ENCODE assay signal across 1 cellular context in genomic region chr12:131896080-131896810, GRCh38.
TF ChIP-seq lines count a peak whose summit lies in the region.

No MANE protein-coding gene starts in this region.

TF ChIP-seq in HepG2, 621 proteins besides CTCF, POLR2A, EP300 and RAD21 (continued from another document and continues in another):
- TF ChIP-seq ZFP37 (CRISPR knock-in tag; IDR thresholded peaks at IDR 0.05; ENCODE audit: borderline replicate concordance) = no peak
- peak; percentile 65 for TF ChIP-seq PAXIP1 (CRISPR knock-in tag; conservative IDR thresholded peaks at IDR 0.05)
- no peak for TF ChIP-seq SYNCRIP (IDR thresholded peaks at IDR 0.05; ENCODE audit: insufficient read depth, low read depth, low read length)
- TF ChIP-seq RFXANK (CRISPR knock-in tag; IDR thresholded peaks at IDR 0.05) = 0 out of 2 replicates have a peak, but pooled peaks have one; percentile 27
- TF ChIP-seq GABPA (IDR thresholded peaks at IDR 0.05; ENCODE audit: low read depth, low read length) = no peak
- no peak for TF ChIP-seq GABPA (CRISPR knock-in tag; IDR thresholded peaks at IDR 0.05; ENCODE audit: low read depth)
- TF ChIP-seq PAWR (CRISPR knock-in tag; IDR thresholded peaks at IDR 0.05; ENCODE audit: borderline replicate concordance) = no peak
- TF ChIP-seq FOXK2 (IDR thresholded peaks at IDR 0.05) = peak; percentile 64; the same call in 1 of the 2 replicates
- TF ChIP-seq ZNF720 (CRISPR knock-in tag; IDR thresholded peaks at IDR 0.05) = no peak
- no peak for TF ChIP-seq ZSCAN5A (CRISPR knock-in tag; IDR thresholded peaks at IDR 0.05; ENCODE audit: borderline replicate concordance)
- TF ChIP-seq ZNF3 (CRISPR knock-in tag; IDR thresholded peaks at IDR 0.05) = no peak
- peak; percentile 90 to 95 for TF ChIP-seq MAFK (conservative IDR thresholded peaks at IDR 0.05 in 1 of 2, IDR thresholded peaks at IDR 0.05 in 1 of 2; ENCODE audit: low read length in 2 of 2)
- no peak for TF ChIP-seq SIX1 (CRISPR knock-in tag; IDR thresholded peaks at IDR 0.05; ENCODE audit: borderline replicate concordance)
- TF ChIP-seq ZNF513 (CRISPR knock-in tag; conservative IDR thresholded peaks at IDR 0.05) = no peak
- TF ChIP-seq GATAD2A (CRISPR knock-in tag; IDR thresholded peaks at IDR 0.05) = peak; percentile 21; the same call in 1 of the 2 replicates
- no peak for TF ChIP-seq MATR3 (CRISPR knock-in tag; IDR thresholded peaks at IDR 0.05)
- TF ChIP-seq TBL1XR1 (IDR thresholded peaks at IDR 0.05; ENCODE audit: borderline replicate concordance, low read length, partially characterized antibody) = no peak
- no peak for TF ChIP-seq THAP7 (CRISPR knock-in tag; IDR thresholded peaks at IDR 0.05)
- peak; percentile 28 for TF ChIP-seq ZBTB33 (CRISPR knock-in tag; IDR thresholded peaks at IDR 0.05)
- TF ChIP-seq JUN (CRISPR knock-in tag; IDR thresholded peaks at IDR 0.05) = no peak
- no peak; the same call in 1 of the 2 replicates for TF ChIP-seq ZNF275 (CRISPR knock-in tag; IDR thresholded peaks at IDR 0.05; ENCODE audit: borderline replicate concordance)
- TF ChIP-seq ZNF569 (CRISPR knock-in tag; IDR thresholded peaks at IDR 0.05; ENCODE audit: borderline replicate concordance) = no peak
- TF ChIP-seq ARID3A (IDR thresholded peaks at IDR 0.05; ENCODE audit: low read depth, low read length) = no peak
- peak; percentile 38; the same call in 1 of the 2 replicates for TF ChIP-seq ZNF33A (CRISPR knock-in tag; IDR thresholded peaks at IDR 0.05; ENCODE audit: borderline replicate concordance)
- TF ChIP-seq ZNF83 (CRISPR knock-in tag; IDR thresholded peaks at IDR 0.05; ENCODE audit: borderline replicate concordance) = no peak
- peak; percentile 68 for TF ChIP-seq NFYC (CRISPR knock-in tag; IDR thresholded peaks at IDR 0.05)
- TF ChIP-seq TCF7L2 (IDR thresholded peaks at IDR 0.05; ENCODE audit: low read depth, low read length) = no peak
- no peak for TF ChIP-seq U2AF2 (IDR thresholded peaks at IDR 0.05; ENCODE audit: low read depth, low read length)
- no peak for TF ChIP-seq KLF13 (CRISPR knock-in tag; IDR thresholded peaks at IDR 0.05)
- no peak; the same call in 1 of the 2 replicates for TF ChIP-seq CHD2 (IDR thresholded peaks at IDR 0.05; ENCODE audit: low read depth, low read length)
- no peak for TF ChIP-seq ZFYVE20 (CRISPR knock-in tag; IDR thresholded peaks at IDR 0.05; ENCODE audit: borderline replicate concordance, low read depth)
- TF ChIP-seq ZHX2 (IDR thresholded peaks at IDR 0.05; ENCODE audit: low read depth) = no peak
- no peak for TF ChIP-seq ZHX2 (CRISPR knock-in tag; IDR thresholded peaks at IDR 0.05; ENCODE audit: borderline replicate concordance)
- no peak for TF ChIP-seq FOXM1 (CRISPR knock-in tag; IDR thresholded peaks at IDR 0.05)
- no peak for TF ChIP-seq DR1 (CRISPR knock-in tag; IDR thresholded peaks at IDR 0.05)
- no peak for TF ChIP-seq CREBL2 (CRISPR knock-in tag; IDR thresholded peaks at IDR 0.05; ENCODE audit: borderline replicate concordance)
- TF ChIP-seq THRA (CRISPR knock-in tag; IDR thresholded peaks at IDR 0.05; ENCODE audit: borderline replicate concordance) = peak; percentile 81
- peak; percentile 81 for TF ChIP-seq ZSCAN25 (CRISPR knock-in tag; IDR thresholded peaks at IDR 0.05)
- no peak for TF ChIP-seq HNF4A (CRISPR knock-in tag; IDR thresholded peaks at IDR 0.05)
- no peak for TF ChIP-seq LCORL (IDR thresholded peaks at IDR 0.05)
- peak; percentile 86 for TF ChIP-seq LCORL (CRISPR knock-in tag; IDR thresholded peaks at IDR 0.05)
- no peak for TF ChIP-seq ZNF510 (CRISPR knock-in tag; IDR thresholded peaks at IDR 0.05; ENCODE audit: low read depth)
- TF ChIP-seq JDP2 (CRISPR knock-in tag; IDR thresholded peaks at IDR 0.05; ENCODE audit: borderline replicate concordance) = no peak
- TF ChIP-seq SMYD3 (CRISPR knock-in tag; IDR thresholded peaks at IDR 0.05) = 0 out of 2 replicates have a peak, but pooled peaks have one; percentile 44
